25 cellular contexts compared by ENCODE assay signal in genomic region chr9:113645972-113646241, GRCh38.
"Had no signal": no experiment of that assay in that cellular context is flagged by ENCODE, and none has a peak within 500 bp of the region (broad histone marks: within the 10 kb centered on the region; RNA-seq: fewer than 3 reads in every experiment).

No MANE protein-coding gene starts in this region.

- H3K9me3 ChIP-seq: adrenal gland, body of pancreas, heart right ventricle, left lung, ovary, psoas muscle, spleen, tibial nerve had no signal

- DNase-seq: activated CD4-positive, alpha-beta T cell treated with anti-CD3 and anti-CD28 coated beads for 4 hours; activated CD4-positive, alpha-beta T cell treated with anti-CD3 and anti-CD28 coated beads, Interleukin-2, amount 50 U/mL, for 48 hours; activated CD8-positive, alpha-beta memory T cell treated with anti-CD3 and anti-CD28 coated beads for 24 hours; activated naive CD4-positive, alpha-beta T cell treated with anti-CD3 and anti-CD28 coated beads for 36 hours; activated naive CD8-positive, alpha-beta T cell treated with anti-CD3 and anti-CD28 coated beads for 36 hours; aorta; cerebellar nuclear complex; cortex of kidney; foreskin fibroblast; heart right ventricle; kidney glomerular epithelial cell; left lung; psoas muscle; spleen; stimulated activated naive CD4-positive, alpha-beta T cell had no signal

- H3K9me3 Mint-ChIP-seq: activated naive CD4-positive, alpha-beta T cell treated with anti-CD3 and anti-CD28 coated beads for 36 hours; activated T-helper 1 cell treated with anti-CD3 and anti-CD28 coated beads, Interleukin-12 subunit alpha, Interleukin-12 subunit beta, Interleukin-2, Interleukin-4 antibody, amounts not matched to agents 30 ng/mL and 10 ng/mL and 1 ng/mL, durations not matched to agents 14 hours and 24 hours and 36 hours had no signal

- H3K4me1 ChIP-seq: body of pancreas, left lung had no signal

- H3K36me3 ChIP-seq: adrenal gland, cardiac muscle cell, heart right ventricle, left lung, ovary, spleen, tibial nerve had no signal

- H3K4me1 Mint-ChIP-seq: activated naive CD8-positive, alpha-beta T cell treated with anti-CD3 and anti-CD28 coated beads for 36 hours had no signal

- H3K27ac ChIP-seq: adrenal gland, body of pancreas, cardiac muscle cell, heart right ventricle, left lung, ovary, psoas muscle, spleen, tibial nerve, VCaP had no signal

- H3K27me3 ChIP-seq: adrenal gland, body of pancreas, heart right ventricle, left lung, ovary, spleen had no signal

- H3K4me3 Mint-ChIP-seq: activated naive CD4-positive, alpha-beta T cell treated with anti-CD3 and anti-CD28 coated beads for 36 hours; activated naive CD8-positive, alpha-beta T cell treated with anti-CD3 and anti-CD28 coated beads for 36 hours; activated T-helper 1 cell treated with anti-CD3 and anti-CD28 coated beads, Interleukin-12 subunit alpha, Interleukin-12 subunit beta, Interleukin-2, Interleukin-4 antibody, amounts not matched to agents 30 ng/mL and 10 ng/mL and 1 ng/mL, durations not matched to agents 14 hours and 24 hours and 36 hours; nephron had no signal

- H3K4me3 ChIP-seq: adrenal gland, body of pancreas, cardiac muscle cell, heart right ventricle, left lung, lung, ovary, psoas muscle, spleen, tibial nerve had no signal

- ATAC-seq: body of pancreas, esophagus mucosa, heart right ventricle, left lung, psoas muscle had no signal

- H3K27ac Mint-ChIP-seq: activated naive CD4-positive, alpha-beta T cell treated with anti-CD3 and anti-CD28 coated beads for 36 hours; activated naive CD8-positive, alpha-beta T cell treated with anti-CD3 and anti-CD28 coated beads for 36 hours; activated T-helper 1 cell treated with anti-CD3 and anti-CD28 coated beads, Interleukin-12 subunit alpha, Interleukin-12 subunit beta, Interleukin-2, Interleukin-4 antibody, amounts not matched to agents 30 ng/mL and 10 ng/mL and 1 ng/mL, durations not matched to agents 14 hours and 24 hours and 36 hours had no signal
